Comparison of ENCODE assay signal across 9 cellular contexts in the genomic region with DNA sequence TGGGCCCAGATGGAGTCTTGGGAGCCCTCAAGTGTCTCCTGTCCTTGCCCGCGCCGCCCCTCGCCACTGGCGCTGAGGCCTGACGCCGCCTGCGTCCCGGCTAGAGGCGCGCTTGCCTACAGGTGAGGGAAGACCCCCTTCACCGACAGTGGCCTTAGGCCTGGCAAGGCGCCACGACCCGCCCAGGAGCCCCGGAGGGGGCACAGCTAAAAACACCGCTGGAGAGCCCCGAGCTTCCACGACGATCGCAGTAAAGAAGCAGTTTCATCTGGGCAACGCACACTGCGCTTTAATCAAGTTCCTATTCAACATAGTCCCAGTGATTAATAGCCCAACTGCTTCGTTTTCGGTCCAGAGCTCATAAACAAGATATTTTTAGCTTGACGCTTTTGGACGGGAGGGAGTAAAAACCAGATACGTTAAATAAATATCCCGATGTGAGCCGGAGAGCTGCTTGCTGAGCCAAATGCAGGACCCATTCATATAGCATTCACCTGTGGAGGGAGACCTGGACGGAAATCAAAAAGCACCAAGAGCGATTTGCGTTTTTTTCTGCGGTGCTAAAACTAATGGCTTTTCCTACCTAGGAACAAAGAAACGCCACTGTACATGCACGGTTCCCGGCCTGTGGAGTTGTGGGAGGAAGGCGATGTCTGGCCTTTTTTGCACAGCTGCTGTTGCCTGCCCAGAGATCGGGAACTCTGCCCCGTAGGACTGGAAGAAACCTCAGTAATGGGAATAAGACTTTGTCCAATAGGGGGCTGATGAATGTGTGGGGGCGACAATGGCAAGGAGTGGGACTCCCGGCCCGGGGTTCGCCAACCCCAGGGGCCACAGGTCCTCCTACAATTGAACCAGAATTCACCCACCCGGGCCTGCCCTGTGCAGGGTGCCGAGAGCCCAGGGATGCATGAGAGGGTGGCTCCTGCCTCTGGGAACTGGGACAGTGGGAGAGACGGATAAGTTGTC. TPM values are rescaled to one million over a fixed set of nuclear protein-coding genes. Genes with fewer than 3 reads are reported as not detected.
DNase-seq lines count a peak whose midpoint lies in the region; ATAC-seq and TF ChIP-seq lines count a peak whose summit lies in the region.
"Had no signal": no experiment of that assay in that cellular context is flagged by ENCODE, and none has a peak within 500 bp of the region (broad histone marks: within the 10 kb centered on the region; RNA-seq: fewer than 3 reads in every experiment).

No MANE protein-coding gene starts in this region.

- H3K4me3 Mint-ChIP-seq in CD14-positive monocyte: peak overlapping the region; percentile 87 to 90

- WGBS in right cardiac atrium: 26% methylated on average over 47 of the region's 47 CpGs

- intact Hi-C loops in CD14-positive monocyte (cut with micrococcal nuclease) (loop anchor here (2.0 to 10.0 kb wide), 8 partner anchors 27 to 129 kb away; a partner anchor contains a TSS), right cardiac atrium (cut with DNase I) (loop anchor here in 1 of 4 donors (10.0 kb wide), 1 partner anchor 71 kb away; a partner anchor contains a TSS)

- H3K9me3 ChIP-seq in RWPE2 (ENCODE audit: severe bottlenecking) (no peaks in the 10 kb centered on the region), right cardiac atrium (ENCODE audit: control insufficient read depth, low read length) (no peaks in the 10 kb centered on the region), parathyroid adenoma (ENCODE audit: control insufficient read depth, low read length) (no peaks in the 10 kb centered on the region)

- H3K27me3 Mint-ChIP-seq in CD14-positive monocyte (ENCODE audit: low read depth in 3 of 3): peaks cover 0 to 2% (median 0%) of the 10 kb centered on the region in 3 donors

- DNase-seq in CD14-positive monocyte (ENCODE audit: low spot score): no peak
- peak; percentile 29 for DNase-seq in RWPE2 (ENCODE audit: low spot score)
- DNase-seq in right cardiac atrium: no peak
- no peak for DNase-seq in GDM1 (lab: John Stamatoyannopoulos, UW)
- DNase-seq: activated T-cell treated with anti-CD3 and anti-CD28 coated beads, Interleukin-2, amount 50 U/mL, for 48 hours had no signal

- H3K9ac ChIP-seq in parathyroid adenoma: no peak overlapping the region

- H3K4me2 ChIP-seq in parathyroid adenoma (ENCODE audit: low read length): peak overlapping the region; percentile 82

- H3K4me1 ChIP-seq in RWPE2 (ENCODE audit: insufficient read depth, poor library complexity, severe bottlenecking) (peaks cover 7% of the 10 kb centered on the region), right cardiac atrium (ENCODE audit: control insufficient read depth, insufficient read depth, low read length) (no peaks in the 10 kb centered on the region), parathyroid adenoma (peaks cover 8% of the 10 kb centered on the region)

- no peak for TF ChIP-seq CTCF in CD14-positive monocyte (IDR thresholded peaks at IDR 0.05)
- no peak for TF ChIP-seq CTCF in RWPE2 (IDR thresholded peaks at IDR 0.05; ENCODE audit: poor library complexity, severe bottlenecking)
- TF ChIP-seq CTCF in parathyroid adenoma (IDR thresholded peaks at IDR 0.05): no peak

- H3K36me3 ChIP-seq in RWPE2 (ENCODE audit: low read depth): no peaks in the 10 kb centered on the region
- no peaks in the 10 kb centered on the region for H3K36me3 ChIP-seq in parathyroid adenoma (ENCODE audit: control insufficient read depth, insufficient read depth, low read length)

- H3K79me2 ChIP-seq in parathyroid adenoma: peaks cover 11% of the 10 kb centered on the region

- H2AFZ ChIP-seq in parathyroid adenoma: peak overlapping the region; percentile 96

- H3K4me3 ChIP-seq in RWPE2 (ENCODE audit: severe bottlenecking): peak overlapping the region; percentile 59
- H3K4me3 ChIP-seq in right cardiac atrium (ENCODE audit: low read length): peak overlapping the region; percentile 71
- H3K4me3 ChIP-seq in parathyroid adenoma (ENCODE audit: low read depth, low read length): peak overlapping the region; percentile 81

- H3K36me3 Mint-ChIP-seq in CD14-positive monocyte: peaks cover 10 to 25% of the 10 kb centered on the region in 2 donors

- no peak overlapping the region for H3K27ac ChIP-seq in RWPE2 (ENCODE audit: poor library complexity, severe bottlenecking)
- H3K27ac ChIP-seq in right cardiac atrium (ENCODE audit: low read length): no peak overlapping the region
- H3K27ac ChIP-seq in parathyroid adenoma: no peak overlapping the region

- ATAC-seq in RWPE2 (ENCODE audit: low read depth): no peak
- peak in 1 of 2 donors; percentile 7 for ATAC-seq in right cardiac atrium
- no peak for ATAC-seq in activated CD4-positive, CD25-positive, alpha-beta regulatory T cell treated with anti-CD3 and anti-CD28 coated beads, Interleukin-2, amount 50 U/mL, for 24 hours
- ATAC-seq in HG02798 (IDR thresholded peaks at IDR 0.05; ENCODE audit: poor library complexity, unreplicated experiment): no peak
- ATAC-seq in HG02678 (IDR thresholded peaks at IDR 0.05; ENCODE audit: unreplicated experiment): no peak

- peaks cover 10 to 12% (median 11%) of the 10 kb centered on the region in 7 donors for H3K9me3 Mint-ChIP-seq in CD14-positive monocyte

- H3K4me1 Mint-ChIP-seq in CD14-positive monocyte: peaks cover 50% of the 10 kb centered on the region

- peak overlapping the region in 2 of 7 donors; percentile 6 to 18 for H3K27ac Mint-ChIP-seq in CD14-positive monocyte

- H3K27me3 ChIP-seq in RWPE2 (ENCODE audit: insufficient read depth, poor library complexity, severe bottlenecking) (peaks cover 18% of the 10 kb centered on the region), right cardiac atrium (ENCODE audit: control insufficient read depth, insufficient read depth) (no peaks in the 10 kb centered on the region), parathyroid adenoma (ENCODE audit: control insufficient read depth, insufficient read depth, low read length) (no peaks in the 10 kb centered on the region)

RNA-seq across cellular contexts. Expression of a gene that starts 1.7 kb away (rescaled TPM):
- polyA plus RNA-seq in CD14-positive monocyte (10 to 100 TPM; 17.9 to 47.5 TPM), right cardiac atrium (8.7 TPM)
- total RNA-seq in right cardiac atrium: 1 to 10 TPM; 2.1 to 5.2 (median 3.3) TPM
